Comparison of ENCODE assay signal across 26 cellular contexts in genomic region chr11:92752122-92752521, GRCh38.
"Had no signal": no experiment of that assay in that cellular context is flagged by ENCODE, and none has a peak within 500 bp of the region (broad histone marks: within the 10 kb centered on the region; RNA-seq: fewer than 3 reads in every experiment).

No MANE protein-coding gene starts in this region.

- H3K27ac Mint-ChIP-seq: activated CD4-positive, alpha-beta T cell treated with anti-CD3 and anti-CD28 coated beads, Interleukin-2, amount 10 ng/mL, durations not matched to agents 24 days and 14 days; activated CD8-positive, alpha-beta T cell treated with anti-CD3 and anti-CD28 coated beads, Interleukin-2, amount 10 ng/mL, durations not matched to agents 7 days and 5 days; activated naive CD4-positive, alpha-beta T cell treated with anti-CD3 and anti-CD28 coated beads, Interleukin-2, amount 50 U/mL, for 24 hours; activated naive CD8-positive, alpha-beta T cell treated with anti-CD3 and anti-CD28 coated beads, Interleukin-2, amount 10 ng/mL, durations not matched to agents 7 days and 5 days; activated T-cell treated with anti-CD3 and anti-CD28 coated beads, Interleukin-2, amount 50 U/mL, for 24 hours; activated T-helper 2 cell treated with anti-CD3 and anti-CD28 coated beads, Interferon-gamma antibody, Interleukin-2, Interleukin-4, amounts not matched to agents 10 μg/mL and 5 μg/mL and 100 μg/mL, durations not matched to agents 14 hours and 24 hours and 36 hours had no signal

- H3K9me3 ChIP-seq: ascending aorta, SJCRH30 had no signal

- H3K4me3 Mint-ChIP-seq: activated CD4-positive, alpha-beta T cell treated with anti-CD3 and anti-CD28 coated beads, Interleukin-2, amount 10 ng/mL, durations not matched to agents 24 days and 14 days; activated CD8-positive, alpha-beta T cell treated with anti-CD3 and anti-CD28 coated beads, Interleukin-2, amount 10 ng/mL, durations not matched to agents 7 days and 5 days; activated naive CD4-positive, alpha-beta T cell treated with anti-CD3 and anti-CD28 coated beads, Interleukin-2, amount 50 U/mL, for 24 hours; activated naive CD8-positive, alpha-beta T cell treated with anti-CD3 and anti-CD28 coated beads, Interleukin-2, amount 10 ng/mL, durations not matched to agents 7 days and 5 days; activated T-cell treated with anti-CD3 and anti-CD28 coated beads, Interleukin-2, amount 50 U/mL, for 24 hours; central memory CD8-positive, alpha-beta T cell had no signal

- H3K4me3 ChIP-seq: ascending aorta, cardiac muscle cell, SJCRH30, SK-N-MC had no signal

- ATAC-seq: activated CD8-positive, alpha-beta T cell treated with anti-CD3 and anti-CD28 coated beads, Interleukin-2, amount 10 ng/mL, durations not matched to agents 7 days and 5 days; Panc1 had no signal

- H3K36me3 Mint-ChIP-seq: activated naive CD4-positive, alpha-beta T cell treated with anti-CD3 and anti-CD28 coated beads, Interleukin-2, amount 50 U/mL, for 24 hours; activated naive CD8-positive, alpha-beta T cell treated with anti-CD3 and anti-CD28 coated beads, Interleukin-2, amount 10 ng/mL, durations not matched to agents 7 days and 5 days had no signal

- H3K27ac ChIP-seq: ascending aorta, cardiac muscle cell, SJCRH30, SK-N-MC had no signal

- H3K9me3 Mint-ChIP-seq: activated CD4-positive, alpha-beta T cell treated with anti-CD3 and anti-CD28 coated beads, Interleukin-2, amount 10 ng/mL, durations not matched to agents 24 days and 14 days; activated naive CD4-positive, alpha-beta T cell treated with anti-CD3 and anti-CD28 coated beads, Interleukin-2, amount 50 U/mL, for 24 hours; activated T-helper 2 cell treated with anti-CD3 and anti-CD28 coated beads, Interferon-gamma antibody, Interleukin-2, Interleukin-4, amounts not matched to agents 10 μg/mL and 5 μg/mL and 100 μg/mL, durations not matched to agents 14 hours and 24 hours and 36 hours had no signal

- H3K36me3 ChIP-seq: ascending aorta, cardiac muscle cell, SJCRH30 had no signal

- H3K4me1 ChIP-seq: ascending aorta, SJCRH30 had no signal

- H3K4me1 Mint-ChIP-seq: activated CD4-positive, alpha-beta T cell treated with anti-CD3 and anti-CD28 coated beads, Interleukin-2, amount 10 ng/mL, durations not matched to agents 24 days and 14 days; activated naive CD4-positive, alpha-beta T cell treated with anti-CD3 and anti-CD28 coated beads, Interleukin-2, amount 50 U/mL, for 24 hours; activated naive CD8-positive, alpha-beta T cell treated with anti-CD3 and anti-CD28 coated beads, Interleukin-2, amount 10 ng/mL, durations not matched to agents 7 days and 5 days; central memory CD8-positive, alpha-beta T cell had no signal

- DNase-seq: activated CD4-positive, alpha-beta T cell treated with anti-CD3 and anti-CD28 coated beads, Interleukin-2, amount 10 ng/mL, durations not matched to agents 24 days and 14 days; activated CD4-positive, alpha-beta T cell treated with anti-CD3 and anti-CD28 coated beads, Interleukin-2, amount 50 U/mL, for 4 hours; activated CD8-positive, alpha-beta T cell treated with anti-CD3 and anti-CD28 coated beads, Interleukin-2, amount 10 ng/mL, durations not matched to agents 7 days and 5 days; activated gamma-delta T cell; activated naive CD4-positive, alpha-beta T cell treated with Interleukin-2 at 50 U/mL for 16 hours; activated naive CD8-positive, alpha-beta T cell treated with anti-CD3 and anti-CD28 coated beads, Interleukin-2, amount 10 ng/mL, durations not matched to agents 7 days and 5 days; activated T-cell treated with anti-CD3 and anti-CD28 coated beads, Interleukin-2, amount 50 U/mL, for 24 hours; amygdala; Karpas-422; KBM-7; NCI-H1105; NCI-H1417 treated with DMSO at 0.1 percent for 48 hours; NCI-H187 treated with DMSO at 0.1 percent for 48 hours; NCI-H226; NCI-H510A; NCI-H526; NCI-H774; SHP77; SJCRH30 had no signal

- H3K27me3 ChIP-seq: ascending aorta, SJCRH30 had no signal

- H3K27me3 Mint-ChIP-seq: activated CD4-positive, alpha-beta T cell treated with anti-CD3 and anti-CD28 coated beads, Interleukin-2, amount 10 ng/mL, durations not matched to agents 24 days and 14 days; activated naive CD4-positive, alpha-beta T cell treated with anti-CD3 and anti-CD28 coated beads, Interleukin-2, amount 50 U/mL, for 24 hours; activated naive CD8-positive, alpha-beta T cell treated with anti-CD3 and anti-CD28 coated beads, Interleukin-2, amount 10 ng/mL, durations not matched to agents 7 days and 5 days; activated T-cell treated with anti-CD3 and anti-CD28 coated beads, Interleukin-2, amount 50 U/mL, for 24 hours; central memory CD8-positive, alpha-beta T cell had no signal
